In the genomic region with DNA sequence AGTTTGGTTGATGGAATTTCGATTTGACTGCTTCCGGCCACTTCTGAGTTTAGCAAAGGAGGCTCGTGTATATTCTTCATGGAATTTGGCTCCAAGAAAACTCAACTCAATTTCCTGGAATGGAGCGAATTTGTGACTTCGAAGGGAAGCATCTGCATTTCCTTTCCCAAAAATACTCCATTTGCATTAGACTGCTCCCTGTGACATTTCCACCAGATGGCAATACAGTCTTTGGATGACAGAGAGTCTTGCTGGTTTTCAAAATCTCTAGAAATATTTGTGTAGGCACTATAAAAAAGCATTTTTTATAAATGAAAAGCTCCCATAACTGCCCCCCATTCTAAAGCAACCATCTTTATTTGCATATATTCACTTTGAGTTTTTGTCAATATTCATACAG, we compare ENCODE assay signal across 14 cellular contexts. TPM values are rescaled to one million over a fixed set of nuclear protein-coding genes. Genes with fewer than 3 reads are reported as not detected.
A peak's percentile ranks its signal among the peaks of the same experiment; 100 is the strongest.
DNase-seq lines count a peak whose midpoint lies in the region; ATAC-seq and TF ChIP-seq lines count a peak whose summit lies in the region.
"Had no signal": no experiment of that assay in that cellular context is flagged by ENCODE, and none has a peak within 500 bp of the region (broad histone marks: within the 10 kb centered on the region; RNA-seq: fewer than 3 reads in every experiment).

No MANE protein-coding gene starts in this region.

- H3K27me3 ChIP-seq in Panc1 (ENCODE audit: control insufficient read depth, insufficient read depth, low read length), result no peaks in the 10 kb centered on the region
- H3K27me3 ChIP-seq: stomach had no signal

- no peak overlapping the region for H3K27ac ChIP-seq in Panc1 (ENCODE audit: low read length)
- H3K27ac ChIP-seq: HL-60, stomach had no signal

- no peak overlapping the region for H3K4me3 ChIP-seq in Panc1 (ENCODE audit: low read depth in 2 of 2, low read length in 2 of 2)
- no peak overlapping the region for H3K4me3 ChIP-seq in retinal pigment epithelial cell (ENCODE audit: low read length)
- H3K4me3 ChIP-seq: stomach had no signal

- ATAC-seq in Panc1 (no peak), HG02981 (IDR thresholded peaks at IDR 0.05; ENCODE audit: unreplicated experiment) (no peak), GM18519 (IDR thresholded peaks at IDR 0.05; ENCODE audit: low FRiP score, unreplicated experiment) (no peak)

- intact Hi-C loops in Panc1 (cut with micrococcal nuclease; ENCODE audit: unreplicated experiment), result no loop called here

- no peaks in the 10 kb centered on the region for H3K36me3 ChIP-seq in Panc1 (ENCODE audit: control insufficient read depth, insufficient read depth, low read length)
- H3K36me3 ChIP-seq: stomach had no signal

- peak; percentile 15 for DNase-seq in DMS 273 (lab: John Stamatoyannopoulos, UW; ENCODE audit: unreplicated experiment)
- DNase-seq in DMS 273 treated with DMSO at 0.1 percent for 48 hours (lab: John Stamatoyannopoulos, UW), result no peak
- DNase-seq in Panc1 (ENCODE audit: low read depth, low spot score), result no peak
- DNase-seq in fibroblast of gingiva (ENCODE audit: low read depth), result peak; percentile 21
- DNase-seq in retinal pigment epithelial cell (ENCODE audit: low read depth), result no peak
- no peak for DNase-seq in pons (ENCODE audit: low spot score)
- DNase-seq: 8988T; central memory CD4-positive, alpha-beta T cell; hippocampal formation; NCI-H1436 treated with DMSO at 0.1 percent for 48 hours; stomach had no signal

- no TSS peak for BruUV-seq in Panc1 (replicated peaks; lab: Mats Ljungman, UMichigan)

- POLR2A ChIA-PET in Panc1 (lab: Charles Lee), result no interaction called here

- in situ Hi-C loops in Panc1 (cut with HindIII; ENCODE audit: low pct_unique_long_range_greater_than_20kb, low sequenced_read_pairs), result no loop called here

- TF ChIP-seq CTCF in Panc1 (IDR thresholded peaks at IDR 0.05) (peak; percentile 34; the same call in 1 of the 2 replicates), retinal pigment epithelial cell (conservative IDR thresholded peaks at IDR 0.05; ENCODE audit: low read depth, low read length) (peak; percentile 27)

- H3K4me1 ChIP-seq in Panc1 (ENCODE audit: control insufficient read depth, insufficient read depth, low read length), result no peaks in the 10 kb centered on the region

- CTCF ChIA-PET in Panc1 (lab: Charles Lee), result interaction anchor here (0.6 kb wide), 1 partner anchor 11 kb away, joined by 4 read pairs; no protein-coding TSS in a partner anchor

- H3K9me3 ChIP-seq in Panc1 (ENCODE audit: control insufficient read depth, insufficient read depth, low read depth, low read length), result no peaks in the 10 kb centered on the region
- H3K9me3 ChIP-seq: stomach had no signal

RNA-seq across cellular contexts. Expression of a gene that starts 4.1 kb away (rescaled TPM):
- not detected for total RNA-seq in Panc1 (2021; ENCODE audit: unreplicated experiment)
- not detected for polyA plus RNA-seq in Panc1 (2012; ENCODE audit: insufficient read length)

Comparison
In these comparisons a context has a peak if more than half of its experiments do, and no peak if none do; other contexts are left out.
1. DNase-seq: peak in DMS 273 (single experiment) and fibroblast of gingiva (single experiment); none in DMS 273 treated with DMSO at 0.1 percent for 48 hours (single experiment), Panc1 (single experiment), retinal pigment epithelial cell (single experiment) and pons (single experiment).